Comparison of ENCODE assay signal across 20 cellular contexts in genomic region chr9:37148181-37148580, GRCh38. TPM values are rescaled to one million over a fixed set of nuclear protein-coding genes. Genes with fewer than 3 reads are reported as not detected.
DNase-seq lines count a peak whose midpoint lies in the region; ATAC-seq, FAIRE-seq and TF ChIP-seq lines count a peak whose summit lies in the region.
"Had no signal": no experiment of that assay in that cellular context is flagged by ENCODE, and none has a peak within 500 bp of the region (broad histone marks: within the 10 kb centered on the region; RNA-seq: fewer than 3 reads in every experiment).

No MANE protein-coding gene starts in this region.

- H3K27ac Mint-ChIP-seq in activated naive CD4-positive, alpha-beta T cell treated with anti-CD3 and anti-CD28 coated beads, Interleukin-2, amount 50 U/mL, for 24 hours = no peak overlapping the region

- H3K27ac ChIP-seq in K562 (ENCODE audit: extremely low read depth, low read depth, low read length) (no peak overlapping the region), neutrophil (peak overlapping the region; percentile 55)
- H3K27ac ChIP-seq: HL-60, Peyer's patch had no signal

- TF ChIP-seq POLR2A in K562 (conservative IDR thresholded peaks at IDR 0.05) = no peak

- in situ Hi-C loops in K562 (cut with MboI) = no loop called here

- no peaks in the 10 kb centered on the region for H3K9me3 ChIP-seq in Loucy (ENCODE audit: insufficient read depth, low read depth, low read length)
- no peaks in the 10 kb centered on the region for H3K9me3 ChIP-seq in K562 (replicated peaks; ENCODE audit: control insufficient read depth, insufficient read depth, low read depth, low read length)
- no peaks in the 10 kb centered on the region for H3K9me3 ChIP-seq in neutrophil
- H3K9me3 ChIP-seq: Peyer's patch had no signal

- H3K9ac ChIP-seq in Loucy (ENCODE audit: low read depth, low read length, poor library complexity, severe bottlenecking) (peak overlapping the region; percentile 50), K562 (ENCODE audit: insufficient read depth in 1 of 2, low read depth in 2 of 2, low read length in 2 of 2) (no peak overlapping the region)

- TF ChIP-seq CTCF in Loucy (conservative IDR thresholded peaks at IDR 0.05; ENCODE audit: low read length) (no peak), K562 (IDR thresholded peaks at IDR 0.05 in 2 of 3, conservative IDR thresholded peaks at IDR 0.05 in 1 of 3; ENCODE audit: insufficient read depth in 2 of 3, low read depth in 1 of 3, low read length in 3 of 3) (no peak), neutrophil (IDR thresholded peaks at IDR 0.05) (no peak)

- H3K36me3 ChIP-seq in Loucy (ENCODE audit: insufficient read depth, low read length) (0 out of 2 replicates have a peak, but pooled peaks cover 3% of the 10 kb centered on the region), K562 (ENCODE audit: control insufficient read depth, insufficient read depth, low read length) (peaks cover 56% of the 10 kb centered on the region), neutrophil (no peaks in the 10 kb centered on the region)
- H3K36me3 ChIP-seq: Peyer's patch had no signal

- peaks cover 20% of the 10 kb centered on the region for H3K36me3 Mint-ChIP-seq in activated naive CD4-positive, alpha-beta T cell treated with anti-CD3 and anti-CD28 coated beads, Interleukin-2, amount 50 U/mL, for 24 hours

- peak overlapping the region; percentile 12 for H3K4me3 Mint-ChIP-seq in activated naive CD4-positive, alpha-beta T cell treated with anti-CD3 and anti-CD28 coated beads, Interleukin-2, amount 50 U/mL, for 24 hours

- no peak for TF ChIP-seq EP300 in K562 (IDR thresholded peaks at IDR 0.05; ENCODE audit: low read length)

- peaks cover 63% of the 10 kb centered on the region for H3K4me1 Mint-ChIP-seq in activated naive CD4-positive, alpha-beta T cell treated with anti-CD3 and anti-CD28 coated beads, Interleukin-2, amount 50 U/mL, for 24 hours

- BruUV-seq in K562 (replicated peaks; lab: Mats Ljungman, UMichigan) = no TSS peak

- DNase-seq in activated naive CD4-positive, alpha-beta T cell (lab: John Stamatoyannopoulos, UW) = no peak
- peak in 3 of 4 experiments; percentile 21 to 41 (median 22) for DNase-seq in K562 (ENCODE audit: extremely low read depth in 1 of 4, low spot score in 3 of 4)
- no peak for DNase-seq in T-helper 2 cell
- DNase-seq in NCI-H524 treated with DMSO at 0.1 percent for 48 hours (lab: John Stamatoyannopoulos, UW) = no peak
- DNase-seq: CD4-positive, alpha-beta memory T cell; DMS79 treated with DMSO at 0.1 percent for 48 hours; GOT3; NCI-H1092; NCI-H1694; NCI-H2107; NCI-H226; NCI-H69; Peyer's patch; Right ventricle myocardium superior had no signal

- POLR2A ChIA-PET in K562 (lab: Yijun Ruan, JAX) = interaction anchor here (1.5 to 1.8 kb wide), 2 partner anchors 11 to 14 kb away, joined by 3 to 8 read pairs; no protein-coding TSS in a partner anchor

- intact Hi-C loops in K562 (cut with micrococcal nuclease) = loop anchor here (5.0 to 10.0 kb wide), 2 partner anchors 49 to 157 kb away; no protein-coding TSS in a partner anchor

- no peaks in the 10 kb centered on the region for H3F3A ChIP-seq in Loucy (ENCODE audit: low read depth)

- H3K4me1 ChIP-seq in Loucy (ENCODE audit: insufficient read depth, low read length, poor library complexity, severe bottlenecking) = peaks cover 69% of the 10 kb centered on the region
- H3K4me1 ChIP-seq in K562 (replicated peaks in 1 of 2; ENCODE audit: control insufficient read depth in 2 of 2, insufficient read depth in 2 of 2, low read length in 2 of 2) = peaks cover 0 to 2% of the 10 kb centered on the region in 2 experiments; a peak in 3 of 5 replicates
- peaks cover 30 to 33% of the 10 kb centered on the region in 2 experiments for H3K4me1 ChIP-seq in neutrophil (ENCODE audit: control insufficient read depth in 1 of 2, insufficient read depth in 1 of 2, low read depth in 1 of 2, low read length in 1 of 2)
- H3K4me1 ChIP-seq: Peyer's patch had no signal

- H3K79me2 ChIP-seq in Loucy (ENCODE audit: insufficient read depth, low read length) (peaks cover 62% of the 10 kb centered on the region), K562 (ENCODE audit: control insufficient read depth, insufficient read depth, low read length) (peaks cover 77% of the 10 kb centered on the region)

- no peak for FAIRE-seq in K562 (lab: Jason Lieb, UNC)
- FAIRE-seq: D721Med had no signal

- H3K27me3 Mint-ChIP-seq in activated naive CD4-positive, alpha-beta T cell treated with anti-CD3 and anti-CD28 coated beads, Interleukin-2, amount 50 U/mL, for 24 hours = no peaks in the 10 kb centered on the region
- H3K27me3 Mint-ChIP-seq: CD4-positive, alpha-beta memory T cell had no signal

- no peak overlapping the region for H2AFZ ChIP-seq in Loucy (ENCODE audit: low read length)
- no peak overlapping the region for H2AFZ ChIP-seq in K562 (ENCODE audit: low read depth, low read length)

- H3K9me1 ChIP-seq in K562 (ENCODE audit: control insufficient read depth, insufficient read depth, low read length) = no peaks in the 10 kb centered on the region

- TF ChIP-seq RAD21 in K562 (CRISPR knock-in tag; conservative IDR thresholded peaks at IDR 0.05 in 1 of 2, IDR thresholded peaks at IDR 0.05 in 1 of 2) = no peak

- H3K4me3 ChIP-seq in Loucy (ENCODE audit: low read length, poor library complexity, severe bottlenecking) (no peak overlapping the region), K562 (no peak overlapping the region), neutrophil (ENCODE audit: low read depth in 1 of 2, low read length in 1 of 2) (no peak overlapping the region)
- H3K4me3 ChIP-seq: Peyer's patch had no signal

- H3K9me3 Mint-ChIP-seq in activated naive CD4-positive, alpha-beta T cell treated with anti-CD3 and anti-CD28 coated beads, Interleukin-2, amount 50 U/mL, for 24 hours = no peaks in the 10 kb centered on the region
- H3K9me3 Mint-ChIP-seq: CD4-positive, alpha-beta memory T cell had no signal

- peak overlapping the region; percentile 77 for H3K4me2 ChIP-seq in Loucy (ENCODE audit: low read depth, low read length, poor library complexity, severe bottlenecking)
- no peak overlapping the region for H3K4me2 ChIP-seq in K562 (ENCODE audit: insufficient read depth, low read length)

- no peaks in the 10 kb centered on the region for H3K27me3 ChIP-seq in Loucy (ENCODE audit: insufficient read depth, low read length, poor library complexity, severe bottlenecking)
- no peaks in the 10 kb centered on the region for H3K27me3 ChIP-seq in K562 (ENCODE audit: control insufficient read depth in 2 of 2, insufficient read depth in 2 of 2, low read length in 2 of 2)
- no peaks in the 10 kb centered on the region for H3K27me3 ChIP-seq in neutrophil
- H3K27me3 ChIP-seq: Peyer's patch had no signal

- H4K20me1 ChIP-seq in Loucy (ENCODE audit: insufficient read depth, low read length, poor library complexity, severe bottlenecking) = peaks cover 6% of the 10 kb centered on the region
- H4K20me1 ChIP-seq in K562 (replicated peaks; ENCODE audit: control insufficient read depth, insufficient read depth, low read length) = no peaks in the 10 kb centered on the region

- 12% methylated on average over 2 of the region's 2 CpGs for WGBS in K562 (ENCODE audit: insufficient coverage, low coverage, missing lambda C conversion rate)

- no peaks in the 10 kb centered on the region for H3K9me2 ChIP-seq in Loucy (replicated peaks; ENCODE audit: low read depth, low read length)

- peak; percentile 76 for ATAC-seq in K562
- no peak for ATAC-seq in HG02973 (IDR thresholded peaks at IDR 0.05; ENCODE audit: unreplicated experiment)

- CTCF ChIA-PET in K562 (lab: Yijun Ruan, JAX; ENCODE audit: low intra/inter-chr PET ratio) = no interaction called here

TF ChIP-seq in K562, 482 proteins besides CTCF, POLR2A, EP300 and RAD21 (continues in another document):
- TF ChIP-seq ZNF511 (CRISPR knock-in tag; IDR thresholded peaks at IDR 0.05) (no peak), TRIM24 (IDR thresholded peaks at IDR 0.05) (peak; percentile 28 to 29; a peak in 2 of 4 replicates), FOS (IDR thresholded peaks at IDR 0.05; ENCODE audit: extremely low read depth, insufficient read length) (no peak), FOXM1 (IDR thresholded peaks at IDR 0.05; ENCODE audit: low read depth) (peak; percentile 42; the same call in 1 of the 2 replicates), FOXM1 (CRISPR knock-in tag; IDR thresholded peaks at IDR 0.05; ENCODE audit: low read depth) (no peak), SMARCE1 (IDR thresholded peaks at IDR 0.05) (0 out of 2 replicates have a peak, but pooled peaks have one; percentile 31), ZFPM2 (CRISPR knock-in tag; IDR thresholded peaks at IDR 0.05) (no peak), ZNF589 (CRISPR knock-in tag; IDR thresholded peaks at IDR 0.05; ENCODE audit: low read depth) (no peak)

RNA-seq across cellular contexts. Expression of gene ZCCHC7, which starts 27.8 kb away (rescaled TPM):
- 44.6 and 234 TPM in 2 replicates for total RNA-seq in K562 (2011; cell fraction: chromatin; rRNA removed; ENCODE audit: low replicate concordance)
- 17.3 and 22.4 TPM in 2 replicates for total RNA-seq in K562 (2011; cell fraction: nucleolus; rRNA removed)
- 50.5 and 58.9 TPM in 2 replicates for total RNA-seq in K562 (2011; cell fraction: nucleoplasm; rRNA removed)
- total RNA-seq in K562 (2014; rRNA removed) = 38.4 and 41.9 TPM in 2 replicates
- 62.7 and 71.3 TPM in 2 replicates for total RNA-seq in K562 (2014; rRNA removed; fragmentation: Illumina TruSeq; extraction: Trizol)
- 41.8 and 45.7 TPM in 2 replicates for total RNA-seq in K562 (2015; rRNA removed; fragmentation: Illumina TruSeq; extraction: Trizol)
- 48.0 and 48.8 TPM in 2 replicates for total RNA-seq in K562 (2021)
- polyA plus RNA-seq in K562 (2011; rRNA removed) = 56.9 and 90.6 TPM in 2 replicates
- polyA plus RNA-seq in K562 (2011; cell fraction: cytosol; rRNA removed) = 35.0 and 54.6 TPM in 2 replicates
- 41.3 and 55.1 TPM in 2 replicates for polyA plus RNA-seq in K562 (2011; cell fraction: nucleus; rRNA removed)
- 35.9 and 44.3 TPM in 2 replicates for polyA plus RNA-seq in K562 (2012)
- polyA plus RNA-seq in K562 (2014; fragmentation: Illumina TruSeq; extraction: Trizol) = 52.6 and 68.9 TPM in 2 replicates
- 10 to 100 TPM; 46.7 to 63.9 TPM for polyA plus RNA-seq in K562 (2014; fragmentation: Nextera tagmentation; extraction: Ambion mirVana)
- polyA plus RNA-seq in K562 (2014; rRNA removed) = 34.1 and 36.1 TPM in 2 replicates
- polyA minus RNA-seq in K562 (2011; rRNA and poly(A)+ RNA removed) = 78.5 and 120 TPM in 2 replicates
- 35.8 and 43.2 TPM in 2 replicates for polyA minus RNA-seq in K562 (2011; cell fraction: cytosol; rRNA and poly(A)+ RNA removed)
- polyA minus RNA-seq in K562 (2011; cell fraction: nucleus; rRNA and poly(A)+ RNA removed) = 40.1 and 81.5 TPM in 2 replicates

Comparison
In these comparisons a context has a peak if more than half of its experiments do, and no peak if none do; other contexts are left out.
1. DNase-seq: peak in K562 (3 of 4); none in activated naive CD4-positive, alpha-beta T cell (0 of 4), T-helper 2 cell (0 of 5) and NCI-H524 treated with DMSO at 0.1 percent for 48 hours (single experiment).